Comparison of ENCODE assay signal across 1 cellular context in genomic region chr2:177348735-177349693, GRCh38.
A peak's percentile ranks its signal among the peaks of the same experiment; 100 is the strongest.
TF ChIP-seq lines count a peak whose summit lies in the region.

No MANE protein-coding gene starts in this region.

TF ChIP-seq in HepG2, 621 proteins besides CTCF, POLR2A, EP300 and RAD21 (continued from another document):
- TF ChIP-seq ATF3 (CRISPR knock-in tag; IDR thresholded peaks at IDR 0.05) = no peak
- TF ChIP-seq RFX5 (IDR thresholded peaks at IDR 0.05; ENCODE audit: low read depth, low read length) = no peak
- no peak for TF ChIP-seq ZMYM3 (CRISPR knock-in tag; IDR thresholded peaks at IDR 0.05)
- no peak for TF ChIP-seq ZSCAN31 (CRISPR knock-in tag; IDR thresholded peaks at IDR 0.05; ENCODE audit: low read depth)
- TF ChIP-seq IKZF1 (IDR thresholded peaks at IDR 0.05) = 0 out of 2 replicates have a peak, but pooled peaks have one; percentile 37
- no peak for TF ChIP-seq MIER2 (CRISPR knock-in tag; IDR thresholded peaks at IDR 0.05)
- no peak for TF ChIP-seq ZXDC (CRISPR knock-in tag; IDR thresholded peaks at IDR 0.05)
- no peak for TF ChIP-seq ZNF746 (CRISPR knock-in tag; IDR thresholded peaks at IDR 0.05)
- no peak for TF ChIP-seq NFKBIZ (CRISPR knock-in tag; IDR thresholded peaks at IDR 0.05)
- TF ChIP-seq CENPBD1 (CRISPR knock-in tag; IDR thresholded peaks at IDR 0.05; ENCODE audit: borderline replicate concordance, low read depth) = no peak
- peak; percentile 79; the same call in 1 of the 2 replicates for TF ChIP-seq RXRB (CRISPR knock-in tag; IDR thresholded peaks at IDR 0.05; ENCODE audit: borderline replicate concordance)
- TF ChIP-seq CEBPB (IDR thresholded peaks at IDR 0.05; ENCODE audit: borderline replicate concordance, low read depth, low read length) = no peak
- TF ChIP-seq MXD4 (CRISPR knock-in tag; IDR thresholded peaks at IDR 0.05) = no peak
- no peak for TF ChIP-seq ZBTB25 (CRISPR knock-in tag; IDR thresholded peaks at IDR 0.05)
- TF ChIP-seq ZNF251 (CRISPR knock-in tag; IDR thresholded peaks at IDR 0.05) = no peak
- TF ChIP-seq HNRNPL (IDR thresholded peaks at IDR 0.05; ENCODE audit: low read depth, low read length) = no peak
- no peak for TF ChIP-seq TFDP2 (CRISPR knock-in tag; IDR thresholded peaks at IDR 0.05)
- TF ChIP-seq FOXM1 (CRISPR knock-in tag; IDR thresholded peaks at IDR 0.05) = no peak
- TF ChIP-seq SMARCC2 (IDR thresholded peaks at IDR 0.05) = no peak
- TF ChIP-seq AKAP8 (CRISPR knock-in tag; IDR thresholded peaks at IDR 0.05) = no peak
- no peak for TF ChIP-seq DNMT3B (CRISPR knock-in tag; conservative IDR thresholded peaks at IDR 0.05)
- no peak for TF ChIP-seq GABPA (IDR thresholded peaks at IDR 0.05; ENCODE audit: low read depth, low read length)
- TF ChIP-seq GABPA (CRISPR knock-in tag; IDR thresholded peaks at IDR 0.05; ENCODE audit: low read depth) = no peak
- no peak for TF ChIP-seq POLR2G (IDR thresholded peaks at IDR 0.05; ENCODE audit: low read depth, low read length)
- no peak for TF ChIP-seq ZNF597 (CRISPR knock-in tag; IDR thresholded peaks at IDR 0.05)
- TF ChIP-seq TARDBP (CRISPR knock-in tag; IDR thresholded peaks at IDR 0.05) = no peak
- no peak for TF ChIP-seq HCFC1 (IDR thresholded peaks at IDR 0.05; ENCODE audit: low read depth, low read length)
- TF ChIP-seq NR2F2 (IDR thresholded peaks at IDR 0.05; ENCODE audit: borderline replicate concordance, low read depth) = no peak
- no peak for TF ChIP-seq ZSCAN25 (CRISPR knock-in tag; IDR thresholded peaks at IDR 0.05)
- peak; percentile 75; the same call in 1 of the 2 replicates for TF ChIP-seq RXRA (CRISPR knock-in tag; IDR thresholded peaks at IDR 0.05)
- no peak for TF ChIP-seq HMGA1 (CRISPR knock-in tag; conservative IDR thresholded peaks at IDR 0.05)
